1 cellular context compared by ENCODE assay signal in the genomic region with DNA sequence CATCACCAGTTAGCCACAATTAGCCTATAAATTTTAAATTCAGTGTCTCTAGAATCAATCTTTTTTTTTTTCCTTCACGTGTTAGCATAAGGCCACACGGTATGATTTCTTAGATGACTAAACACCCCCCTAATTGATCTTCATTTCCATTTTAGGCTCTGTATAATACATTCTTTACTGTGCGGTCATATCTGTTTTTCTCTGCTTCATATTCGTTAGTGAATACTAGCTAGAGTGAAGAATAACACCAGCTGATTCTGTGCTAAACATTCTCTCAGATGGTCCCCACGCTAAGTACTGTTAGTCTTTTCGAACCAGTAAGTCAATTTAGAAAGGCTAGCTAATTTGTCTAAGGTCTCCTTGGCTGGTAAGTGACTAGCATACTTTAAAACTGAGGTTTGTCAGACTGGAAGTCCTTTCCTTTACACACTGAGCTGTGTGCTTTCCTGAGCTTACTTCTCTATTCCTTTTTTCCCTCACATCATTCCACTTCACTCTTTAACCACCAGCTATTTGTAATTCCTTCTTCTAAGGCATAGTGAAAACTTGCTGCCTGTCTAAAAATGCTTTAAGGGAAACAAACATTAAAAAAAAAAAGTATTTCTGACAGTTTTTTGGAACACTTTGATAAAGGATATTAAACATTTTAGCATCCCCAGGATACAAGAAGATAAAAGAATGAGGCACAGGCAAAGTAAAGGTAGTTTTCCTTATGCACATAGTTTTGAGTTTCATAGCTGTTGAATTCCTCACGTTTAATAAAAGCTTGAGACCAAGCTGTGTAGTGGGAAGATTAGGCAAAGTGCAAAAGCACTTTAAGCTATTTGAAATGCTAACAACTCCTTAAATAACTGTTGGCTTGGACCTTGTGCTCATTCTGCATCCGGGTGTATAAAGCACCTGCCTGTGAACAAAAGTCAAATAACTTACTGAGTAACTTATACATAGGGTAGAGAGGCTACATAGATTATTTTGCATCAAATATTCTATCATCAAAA.
TF ChIP-seq lines count a peak whose summit lies in the region.

No MANE protein-coding gene starts in this region.

TF ChIP-seq in GM12891, 5 proteins besides CTCF, POLR2A, EP300 and RAD21 (continued from another document):
- no peak for TF ChIP-seq POLR2AphosphoS5 (IDR thresholded peaks at IDR 0.05; ENCODE audit: low read depth, low read length)
- TF ChIP-seq PAX5 (IDR thresholded peaks at IDR 0.05; ENCODE audit: insufficient read depth, low read length, severe bottlenecking), result no peak
- no peak for TF ChIP-seq POU2F2 (IDR thresholded peaks at IDR 0.05; ENCODE audit: low read depth, low read length)
